In the genomic region with DNA sequence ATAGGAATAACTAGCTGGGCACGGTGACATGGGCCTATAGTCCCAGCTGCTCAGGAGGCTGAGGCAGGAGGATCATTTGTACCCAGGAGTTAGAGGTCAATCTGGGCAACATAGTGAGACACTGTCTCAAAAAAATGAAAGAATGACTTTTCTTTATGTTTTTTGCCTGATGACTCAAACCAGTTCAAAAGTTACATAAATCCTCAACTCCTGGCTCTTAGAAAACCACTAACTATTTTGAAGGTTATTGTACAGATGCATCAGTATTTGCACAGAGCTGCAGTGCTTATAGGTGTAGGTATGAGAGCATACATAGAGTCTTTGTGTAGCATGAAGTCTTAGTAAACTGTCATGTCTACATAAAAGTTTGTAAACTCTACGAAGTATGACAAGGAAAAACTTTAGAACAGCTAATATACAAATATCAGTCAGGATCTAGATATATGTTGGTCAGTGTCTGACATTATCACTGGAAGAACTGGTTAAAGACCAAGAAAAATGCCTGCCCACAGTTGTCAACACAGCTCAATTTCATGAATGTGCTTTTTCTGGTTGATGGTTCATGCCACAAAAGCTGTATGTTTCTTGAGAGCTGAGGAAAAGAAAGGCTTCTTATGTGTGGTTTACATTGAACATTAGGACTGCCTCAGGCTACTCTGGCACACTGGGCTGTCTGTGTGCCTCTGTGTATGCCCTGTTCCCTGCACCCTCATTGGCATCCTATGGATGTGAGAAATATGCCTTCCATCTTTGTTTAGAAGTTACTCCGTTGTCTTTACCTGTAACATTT, we compare ENCODE assay signal across 22 cellular contexts.
DNase-seq lines count a peak whose midpoint lies in the region; ATAC-seq and TF ChIP-seq lines count a peak whose summit lies in the region.
"Had no signal": no experiment of that assay in that cellular context is flagged by ENCODE, and none has a peak within 500 bp of the region (broad histone marks: within the 10 kb centered on the region; RNA-seq: fewer than 3 reads in every experiment).

No MANE protein-coding gene starts in this region.

- peaks cover 41% of the 10 kb centered on the region for H3K79me2 ChIP-seq in GM23248 (ENCODE audit: insufficient read depth)
- H3K79me2 ChIP-seq in fibroblast of lung (ENCODE audit: control insufficient read depth, insufficient read depth, low read length): no peaks in the 10 kb centered on the region

- H3K9me3 ChIP-seq in GM23248 (ENCODE audit: low read depth): no peaks in the 10 kb centered on the region
- no peaks in the 10 kb centered on the region for H3K9me3 ChIP-seq in adipocyte (ENCODE audit: control insufficient read depth, low read length)
- H3K9me3 ChIP-seq in fibroblast of lung (ENCODE audit: control insufficient read depth, insufficient read depth, low read depth, low read length): no peaks in the 10 kb centered on the region
- H3K9me3 ChIP-seq in thoracic aorta: no peaks in the 10 kb centered on the region
- H3K9me3 ChIP-seq: prostate gland had no signal

- H3K4me1 ChIP-seq in GM23248 (ENCODE audit: insufficient read depth): peaks cover 73% of the 10 kb centered on the region
- peaks cover 55% of the 10 kb centered on the region for H3K4me1 ChIP-seq in adipocyte (ENCODE audit: control insufficient read depth, insufficient read depth, low read length)
- peaks cover 28% of the 10 kb centered on the region for H3K4me1 ChIP-seq in fibroblast of lung (ENCODE audit: control insufficient read depth, extremely low read depth, insufficient read depth, low read length)
- peaks cover 25 to 38% of the 10 kb centered on the region in 2 donors for H3K4me1 ChIP-seq in thoracic aorta (ENCODE audit: control insufficient read depth in 1 of 2, low read depth in 2 of 2)
- H3K4me1 ChIP-seq: foreskin keratinocyte, prostate gland had no signal

- peaks cover 76% of the 10 kb centered on the region for H3F3A ChIP-seq in GM23248 (ENCODE audit: insufficient read depth)

- H3K4me3 ChIP-seq in GM23248: no peak overlapping the region
- no peak overlapping the region for H3K4me3 ChIP-seq in adipocyte (ENCODE audit: low read length)
- H3K4me3 ChIP-seq in fibroblast of lung (replicated peaks in 1 of 4; ENCODE audit: control extremely low read depth in 1 of 4, insufficient read depth in 1 of 4, low read depth in 3 of 4, low read length in 4 of 4): no peak overlapping the region
- no peak overlapping the region for H3K4me3 ChIP-seq in thoracic aorta
- H3K4me3 ChIP-seq: prostate gland had no signal

- H2AFZ ChIP-seq in GM23248: no peak overlapping the region
- no peak overlapping the region for H2AFZ ChIP-seq in fibroblast of lung (ENCODE audit: low read length)

- 94 to 98% methylated on average over 3 of the region's 3 CpGs for WGBS in GM23248 (ENCODE audit: low coverage in 1 of 2, low lambda C conversion rate in 2 of 2, missing lambda C conversion rate in 2 of 2), 2 experiments

- H3K27ac ChIP-seq in GM23248 (peak overlapping the region; percentile 90), fibroblast of lung (ENCODE audit: insufficient read depth, low read length) (peak overlapping the region; percentile 53), thoracic aorta (peak overlapping the region; percentile 41 to 70)
- H3K27ac ChIP-seq: foreskin keratinocyte, HL-60, prostate gland had no signal

- peaks cover 16% of the 10 kb centered on the region for H3K36me3 ChIP-seq in GM23248 (ENCODE audit: low read depth)
- H3K36me3 ChIP-seq in adipocyte (ENCODE audit: control insufficient read depth, insufficient read depth, low read length, severe bottlenecking): no peaks in the 10 kb centered on the region
- peaks cover 6% of the 10 kb centered on the region for H3K36me3 ChIP-seq in fibroblast of lung (ENCODE audit: control insufficient read depth, insufficient read depth, low read length)
- no peaks in the 10 kb centered on the region for H3K36me3 ChIP-seq in thoracic aorta
- H3K36me3 ChIP-seq: prostate gland had no signal

- no peaks in the 10 kb centered on the region for H3K27me3 ChIP-seq in GM23248 (replicated peaks; ENCODE audit: insufficient read depth)
- H3K27me3 ChIP-seq in adipocyte (replicated peaks; ENCODE audit: control insufficient read depth, insufficient read depth, low read length): no peaks in the 10 kb centered on the region
- no peaks in the 10 kb centered on the region for H3K27me3 ChIP-seq in fibroblast of lung (ENCODE audit: control insufficient read depth, insufficient read depth, low read length)
- no peaks in the 10 kb centered on the region for H3K27me3 ChIP-seq in thoracic aorta (replicated peaks; ENCODE audit: insufficient read depth)
- H3K27me3 ChIP-seq: foreskin keratinocyte had no signal

- TF ChIP-seq CTCF in fibroblast of lung (conservative IDR thresholded peaks at IDR 0.05 in 1 of 2, IDR thresholded peaks at IDR 0.05 in 1 of 2; ENCODE audit: low read depth in 1 of 2, low read length in 2 of 2) (no peak), thoracic aorta (IDR thresholded peaks at IDR 0.05) (no peak), omental fat pad (IDR thresholded peaks at IDR 0.05) (no peak)

- in situ Hi-C loops in GM23248 (cut with MboI): no loop called here

- ATAC-seq in thoracic aorta (ENCODE audit: insufficient number of reproducible peaks, low FRiP score, low read depth) (no peak), HG02981 (IDR thresholded peaks at IDR 0.05; ENCODE audit: unreplicated experiment) (no peak), omental fat pad (ENCODE audit: low FRiP score) (no peak)
- ATAC-seq: foreskin keratinocyte; stimulated activated effector memory CD8-positive, alpha-beta T cell treated with anti-CD3 and anti-CD28 coated beads, Interleukin-12 subunit alpha, Interleukin-12 subunit beta, amount 100 ng/mL, for 72 hours; WTC11 had no signal

- H3K4me2 ChIP-seq in GM23248 (ENCODE audit: unreplicated experiment): peak overlapping the region; percentile 62
- H3K4me2 ChIP-seq in fibroblast of lung (ENCODE audit: extremely low read depth, insufficient read depth, low read length): peak overlapping the region; percentile 68

- H4K20me1 ChIP-seq in GM23248 (ENCODE audit: insufficient read depth): no peaks in the 10 kb centered on the region
- no peaks in the 10 kb centered on the region for H4K20me1 ChIP-seq in fibroblast of lung (ENCODE audit: control insufficient read depth, extremely low read depth, insufficient read depth, low read length)

- no peaks in the 10 kb centered on the region for H3K9me2 ChIP-seq in GM23248 (ENCODE audit: insufficient read depth)

- DNase-seq in GM23248 (peak; percentile 53), adipocyte (ENCODE audit: low read depth) (peak; percentile 48), fibroblast of lung (ENCODE audit: low read depth in 2 of 2) (peak; percentile 29 to 62), thoracic aorta (ENCODE audit: low spot score) (no peak), GDM1 (lab: John Stamatoyannopoulos, UW) (no peak), omental fat pad (ENCODE audit: low spot score) (no peak)
- DNase-seq in activated CD4-positive, alpha-beta T cell treated with anti-CD3 and anti-CD28 coated beads, Interleukin-2, amount 50 U/mL, for 1 hour: no peak
- DNase-seq: activated CD4-positive, alpha-beta T cell treated with anti-CD3 and anti-CD28 coated beads, Interleukin-2, amount 50 U/mL, for 4 hours; activated gamma-delta T cell treated with Interleukin-2 at 50 U/mL for 16 hours; CD4-positive, CD25-positive, alpha-beta regulatory T cell; DMS 273 treated with DMSO at 0.1 percent for 48 hours; midbrain; NCI-H1105 treated with DMSO at 0.1 percent for 48 hours; NCI-H2081; stimulated activated CD4-positive, alpha-beta T cell treated with anti-CD3 and anti-CD28 coated beads, Interleukin-1b, Interleukin-23, amount 100 ng/mL, for 48 hours; T1000 had no signal

- H3K9ac ChIP-seq in GM23248 (peak overlapping the region; percentile 57), adipocyte (ENCODE audit: low read length) (peak overlapping the region; percentile 78), fibroblast of lung (ENCODE audit: insufficient read depth, low read length) (no peak overlapping the region)

Comparison
In these comparisons a context has a peak if more than half of its experiments do, and no peak if none do; other contexts are left out.
1. DNase-seq: peak in GM23248 (single experiment), adipocyte (single experiment) and fibroblast of lung (2 of 2); none in thoracic aorta (single experiment), GDM1 (single experiment), activated CD4-positive, alpha-beta T cell treated with anti-CD3 and anti-CD28 coated beads, Interleukin-2, amount 50 U/mL, for 1 hour (single experiment) and omental fat pad (single experiment).
2. Peak in every context shown above with its lines, with median percentiles within 50 percentile points of each other: H3K27ac ChIP-seq.